Comparison of ENCODE assay signal across 8 cellular contexts in the genomic region with DNA sequence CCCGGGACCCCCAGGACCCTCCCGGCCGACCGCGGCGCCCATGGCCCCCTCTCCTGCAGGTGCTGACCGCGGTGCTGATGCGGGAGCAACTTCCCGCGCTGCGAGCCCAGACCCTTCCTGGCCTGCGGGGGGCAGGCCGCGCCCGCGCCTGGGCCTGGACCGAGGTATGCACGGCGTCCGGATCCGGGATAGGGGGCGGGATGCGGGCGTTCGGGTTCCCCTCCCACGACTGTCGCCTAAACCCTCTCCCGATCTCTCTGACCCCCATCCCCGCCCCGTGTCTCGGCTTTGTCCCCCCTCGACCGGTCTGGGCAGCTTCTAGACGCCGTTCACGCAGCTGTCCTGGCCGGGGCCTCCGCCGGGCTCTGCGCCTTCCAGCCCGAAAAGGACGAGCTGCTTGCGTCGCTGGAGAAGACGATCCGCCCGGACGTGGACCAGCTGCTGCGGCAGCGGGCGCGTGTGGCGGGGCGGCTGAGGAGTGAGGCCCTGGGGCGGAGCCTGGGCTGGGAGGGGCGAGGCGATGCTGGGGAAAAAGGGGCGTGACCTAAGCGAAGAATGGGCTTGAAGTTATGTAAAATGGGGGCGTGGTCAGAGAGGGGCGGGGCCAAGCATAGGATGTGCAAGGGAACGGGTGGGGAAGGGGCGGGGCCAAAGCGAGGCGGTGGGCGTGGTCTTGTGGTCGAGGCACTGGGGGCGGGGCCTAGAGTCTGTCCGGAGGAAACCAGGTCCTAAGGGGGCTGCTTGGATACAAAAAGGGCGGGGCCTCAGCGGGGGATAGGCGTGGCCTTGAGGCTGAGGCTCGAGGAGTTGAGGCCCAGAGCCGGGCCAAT. TPM values are rescaled to one million over a fixed set of nuclear protein-coding genes. Genes with fewer than 3 reads are reported as not detected.
DNase-seq lines count a peak whose midpoint lies in the region; TF ChIP-seq lines count a peak whose summit lies in the region.

No MANE protein-coding gene starts in this region.

- CTCF ChIA-PET in Caco-2 (lab: Charles Lee) (interaction anchor here (0.6 to 1.2 kb wide), 5 partner anchors 34 to 235 kb away, joined by 4 to 10 read pairs (median 4); no protein-coding TSS in a partner anchor), HEK293T (lab: Yijun Ruan, JAX) (interaction anchor here (1.6 kb wide), 1 partner anchor 227 kb away, joined by 4 read pairs; no protein-coding TSS in a partner anchor)

- peaks cover 7% of the 10 kb centered on the region for H3K36me3 Mint-ChIP-seq in Caco-2 (ENCODE audit: insufficient read depth, unreplicated experiment)
- H3K36me3 Mint-ChIP-seq in T-helper 1 cell treated with Interleukin-12 subunit alpha and Interleukin-12 subunit beta and Interleukin-4 antibody, amounts not matched to agents 30 μg/mL and 1 μg/mL, for 36 hours (ENCODE audit: low read depth): no peaks in the 10 kb centered on the region

- POLR2A ChIA-PET in Caco-2 (lab: Charles Lee) (interaction anchor here (0.7 to 1.0 kb wide), 3 partner anchors 20 to 1044 kb away, joined by 3 to 4 read pairs (median 3); a partner anchor contains a TSS), HEK293T (lab: Yijun Ruan, JAX) (interaction anchor here (0.7 to 1.4 kb wide), 2 partner anchors 9 to 66 kb away, joined by 3 to 6 read pairs; no protein-coding TSS in a partner anchor)

- in situ Hi-C loops in transverse colon (cut with MboI; ENCODE audit: low pct_ligation_motif_present in 1 of 4, low pct_unique_long_range_greater_than_20kb in 1 of 4, low sequenced_read_pairs in 3 of 4): no loop called here

- H3K9me3 Mint-ChIP-seq in Caco-2 (ENCODE audit: unreplicated experiment): no peaks in the 10 kb centered on the region
- H3K9me3 Mint-ChIP-seq in T-helper 1 cell treated with Interleukin-12 subunit alpha and Interleukin-12 subunit beta and Interleukin-4 antibody, amounts not matched to agents 30 μg/mL and 1 μg/mL, for 36 hours: no peaks in the 10 kb centered on the region

- TF ChIP-seq CTCF in Caco-2 (IDR thresholded peaks at IDR 0.05; ENCODE audit: insufficient read depth in 1 of 2, low read depth in 1 of 2, low read length in 1 of 2, severe bottlenecking in 1 of 2, unreplicated experiment in 1 of 2) (peak; percentile 26 to 71), left ventricle myocardium inferior (IDR thresholded peaks at IDR 0.05; ENCODE audit: borderline replicate concordance) (peak; percentile 70), transverse colon (IDR thresholded peaks at IDR 0.05) (peak in 3 of 5 experiments; percentile 19 to 37 (median 21))

- DNase-seq in Caco-2: peak; percentile 94 to 97
- peak; percentile 99 for DNase-seq in HEK293T (ENCODE audit: extremely low spot score)
- DNase-seq in NCI-H1694 treated with DMSO at 0.1 percent for 48 hours (lab: John Stamatoyannopoulos, UW): peak; percentile 55
- peak; percentile 54 for DNase-seq in amniotic stem cell (lab: John Stamatoyannopoulos, UW)
- peak; percentile 95 for DNase-seq in left ventricle myocardium inferior
- peak; percentile 99 for DNase-seq in posterior vena cava (ENCODE audit: low spot score)
- DNase-seq in transverse colon: peak; percentile 90

- peak overlapping the region; percentile 78 for H3K27ac ChIP-seq in left ventricle myocardium inferior (replicated peaks)
- peak overlapping the region; percentile 52 to 60 (median 56) for H3K27ac ChIP-seq in transverse colon

- 2 to 3% methylated on average over 5 to 56 of the region's 75 CpGs for WGBS in transverse colon (ENCODE audit: low coverage in 1 of 2), 2 donors

- intact Hi-C loops in Caco-2 (cut with micrococcal nuclease; ENCODE audit: unreplicated experiment) (loop anchor here (1.0 kb wide), 1 partner anchor 35 kb away; no protein-coding TSS in a partner anchor), left ventricle myocardium inferior (cut with micrococcal nuclease) (no loop called here), posterior vena cava (cut with DNase I) (no loop called here), transverse colon (cut with DNase I; ENCODE audit: low total_unique reads) (no loop called here)

- H3K27me3 ChIP-seq in Caco-2 (replicated peaks; ENCODE audit: control insufficient read depth, insufficient read depth, low read length): no peaks in the 10 kb centered on the region; the same call in none of the 2 replicates
- peaks cover 45% of the 10 kb centered on the region for H3K27me3 ChIP-seq in left ventricle myocardium inferior (ENCODE audit: low read depth)
- H3K27me3 ChIP-seq in transverse colon: no peaks in the 10 kb centered on the region

- no peaks in the 10 kb centered on the region for H3K27me3 Mint-ChIP-seq in Caco-2 (ENCODE audit: insufficient read depth, unreplicated experiment)
- peaks cover 15% of the 10 kb centered on the region for H3K27me3 Mint-ChIP-seq in T-helper 1 cell treated with Interleukin-12 subunit alpha and Interleukin-12 subunit beta and Interleukin-4 antibody, amounts not matched to agents 30 μg/mL and 1 μg/mL, for 36 hours (ENCODE audit: low read depth)

- no peak for TF ChIP-seq EP300 in transverse colon (IDR thresholded peaks at IDR 0.05; ENCODE audit: low read depth)

- peak; percentile 23 for TF ChIP-seq POLR2A in transverse colon (IDR thresholded peaks at IDR 0.05)

- H3K4me1 ChIP-seq in Caco-2 (no peaks in the 10 kb centered on the region), left ventricle myocardium inferior (peaks cover 11% of the 10 kb centered on the region), transverse colon (peaks cover 6 to 12% (median 11%) of the 10 kb centered on the region in 4 donors)

- BruUV-seq in Caco-2 (replicated peaks; lab: Mats Ljungman, UMichigan): no TSS peak

- peaks cover 7% of the 10 kb centered on the region for H3K4me1 Mint-ChIP-seq in Caco-2 (ENCODE audit: low read depth, unreplicated experiment)
- H3K4me1 Mint-ChIP-seq in T-helper 1 cell treated with Interleukin-12 subunit alpha and Interleukin-12 subunit beta and Interleukin-4 antibody, amounts not matched to agents 30 μg/mL and 1 μg/mL, for 36 hours (ENCODE audit: low read depth): peaks cover 9% of the 10 kb centered on the region

- peak overlapping the region; percentile 80 for H3K4me3 Mint-ChIP-seq in Caco-2 (ENCODE audit: unreplicated experiment)
- H3K4me3 Mint-ChIP-seq in T-helper 1 cell treated with Interleukin-12 subunit alpha and Interleukin-12 subunit beta and Interleukin-4 antibody, amounts not matched to agents 30 μg/mL and 1 μg/mL, for 36 hours: peak overlapping the region; percentile 80

- H3K36me3 ChIP-seq in Caco-2 (ENCODE audit: control insufficient read depth, insufficient read depth, low read length): no peaks in the 10 kb centered on the region
- H3K36me3 ChIP-seq in left ventricle myocardium inferior: no peaks in the 10 kb centered on the region
- H3K36me3 ChIP-seq in transverse colon: no peaks in the 10 kb centered on the region

- H3K4me3 ChIP-seq in Caco-2 (ENCODE audit: low read depth, low read length): peak overlapping the region; percentile 53
- H3K4me3 ChIP-seq in left ventricle myocardium inferior: peak overlapping the region; percentile 71
- H3K4me3 ChIP-seq in transverse colon: peak overlapping the region; percentile 6 to 48 (median 28)

- H3K9me3 ChIP-seq in Caco-2 (no peaks in the 10 kb centered on the region), left ventricle myocardium inferior (replicated peaks) (peaks cover 5% of the 10 kb centered on the region), transverse colon (no peaks in the 10 kb centered on the region)

- H3K27ac Mint-ChIP-seq in Caco-2 (ENCODE audit: unreplicated experiment): no peak overlapping the region
- H3K27ac Mint-ChIP-seq in T-helper 1 cell treated with Interleukin-12 subunit alpha and Interleukin-12 subunit beta and Interleukin-4 antibody, amounts not matched to agents 30 μg/mL and 1 μg/mL, for 36 hours: peak overlapping the region; percentile 62

TF ChIP-seq in HEK293T, 16 proteins besides CTCF, POLR2A, EP300 and RAD21:
- TF ChIP-seq L3MBTL2 (conservative IDR thresholded peaks at IDR 0.05): peak; percentile 83
- TF ChIP-seq, protein P1, sequence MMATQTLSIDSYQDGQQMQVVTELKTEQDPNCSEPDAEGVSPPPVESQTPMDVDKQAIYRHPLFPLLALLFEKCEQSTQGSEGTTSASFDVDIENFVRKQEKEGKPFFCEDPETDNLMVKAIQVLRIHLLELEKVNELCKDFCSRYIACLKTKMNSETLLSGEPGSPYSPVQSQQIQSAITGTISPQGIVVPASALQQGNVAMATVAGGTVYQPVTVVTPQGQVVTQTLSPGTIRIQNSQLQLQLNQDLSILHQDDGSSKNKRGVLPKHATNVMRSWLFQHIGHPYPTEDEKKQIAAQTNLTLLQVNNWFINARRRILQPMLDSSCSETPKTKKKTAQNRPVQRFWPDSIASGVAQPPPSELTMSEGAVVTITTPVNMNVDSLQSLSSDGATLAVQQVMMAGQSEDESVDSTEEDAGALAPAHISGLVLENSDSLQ (IDR thresholded peaks at IDR 0.05): no peak

RNA-seq across cellular contexts. Expression of a gene that starts 15.9 kb away (rescaled TPM):
- total RNA-seq in Caco-2 (2022): 80.1 and 81.9 TPM in 2 replicates
- 31.2 TPM for total RNA-seq in left ventricle myocardium inferior
- 10 to 100 TPM; 69.1 to 86.7 TPM for total RNA-seq in posterior vena cava
- total RNA-seq in transverse colon: 10 to 100 TPM; 38.6 to 78.6 (median 54.7) TPM

RNA-seq across cellular contexts. Expression of a gene that starts 28.1 kb away (rescaled TPM):
- 69.2 and 69.7 TPM in 2 replicates for total RNA-seq in Caco-2 (2022)
- 19.9 TPM for total RNA-seq in left ventricle myocardium inferior
- total RNA-seq in posterior vena cava: 10 to 100 TPM; 39.8 to 48.7 TPM
- 100 to 1,000 TPM in 3 of 4 donors, 10 to 100 TPM in 1; 90.4 to 146 (median 117) TPM for total RNA-seq in transverse colon

Comparison
In these comparisons a context has a peak if more than half of its experiments do, and no peak if none do; other contexts are left out.
1. Peak in every context shown above with its lines: DNase-seq, H3K4me3 ChIP-seq and H3K27ac ChIP-seq.